ENCODE assay signal across 14 cellular contexts in genomic region chr19:1363599-1363998, GRCh38. TPM values are rescaled to one million over a fixed set of nuclear protein-coding genes. Genes with fewer than 3 reads are reported as not detected.
DNase-seq lines count a peak whose midpoint lies in the region; ATAC-seq and TF ChIP-seq lines count a peak whose summit lies in the region.
"Had no signal": no experiment of that assay in that cellular context is flagged by ENCODE, and none has a peak within 500 bp of the region (broad histone marks: within the 10 kb centered on the region; RNA-seq: fewer than 3 reads in every experiment).

No MANE protein-coding gene starts in this region.

- peaks cover 36% of the 10 kb centered on the region for H3K36me3 ChIP-seq in GM23338 (ENCODE audit: insufficient read depth)
- peaks cover 0 to 62% (median 0%) of the 10 kb centered on the region in 3 experiments for H3K36me3 ChIP-seq in naive thymus-derived CD4-positive, alpha-beta T cell (ENCODE audit: control insufficient read depth in 2 of 3, insufficient read depth in 3 of 3, low read length in 3 of 3)

- peaks cover 25% of the 10 kb centered on the region for H3F3A ChIP-seq in GM23338 (replicated peaks; ENCODE audit: low read depth)

- H2AFZ ChIP-seq in GM23338 = no peak overlapping the region

- H3K27ac ChIP-seq in CD4-positive, alpha-beta T cell (ENCODE audit: low read depth, low read length) = no peak overlapping the region
- peak overlapping the region; percentile 75; the same call in 1 of the 2 replicates for H3K27ac ChIP-seq in GM23338 (ENCODE audit: low read depth)
- H3K27ac ChIP-seq in naive thymus-derived CD4-positive, alpha-beta T cell (ENCODE audit: low read depth, low read length) = peak overlapping the region; percentile 10

- POLR2A ChIA-PET in CD4-positive, alpha-beta T cell (lab: Charles Lee) = no interaction called here
- POLR2A ChIA-PET in activated CD8-positive, alpha-beta T cell treated with anti-CD3 and anti-CD28 coated beads, Interleukin-2, amount 10 ng/mL, durations not matched to agents 7 days and 5 days (lab: Charles Lee) = interaction anchor here (1.0 to 1.3 kb wide), 3 partner anchors 20 to 95 kb away, joined by 3 to 4 read pairs (median 3); partner anchors contain the start of gene CIRBP
- POLR2A ChIA-PET in naive thymus-derived CD4-positive, alpha-beta T cell (lab: Charles Lee) = interaction anchor here (1.0 kb wide), 1 partner anchor 95 kb away, joined by 3 read pairs; no protein-coding TSS in a partner anchor

- no peaks in the 10 kb centered on the region for H3K27me3 Mint-ChIP-seq in CD4-positive, alpha-beta T cell
- peaks cover 13% of the 10 kb centered on the region for H3K27me3 Mint-ChIP-seq in GM23338 (ENCODE audit: insufficient read depth, low read depth, poor library complexity)
- no peaks in the 10 kb centered on the region for H3K27me3 Mint-ChIP-seq in activated CD8-positive, alpha-beta T cell treated with anti-CD3 and anti-CD28 coated beads, Interleukin-2, amount 10 ng/mL, durations not matched to agents 7 days and 5 days (ENCODE audit: low read depth)
- no peaks in the 10 kb centered on the region for H3K27me3 Mint-ChIP-seq in naive thymus-derived CD4-positive, alpha-beta T cell

- no peak for DNase-seq in CD4-positive, alpha-beta T cell
- DNase-seq in GM23338 (ENCODE audit: low spot score) (no peak), NCI-H2196 (lab: John Stamatoyannopoulos, UW; ENCODE audit: unreplicated experiment) (no peak), NCI-H187 (lab: John Stamatoyannopoulos, UW) (no peak), LoVo (ENCODE audit: low spot score) (no peak)
- DNase-seq in activated CD8-positive, alpha-beta T cell treated with anti-CD3 and anti-CD28 coated beads, Interleukin-2, amount 10 ng/mL, durations not matched to agents 7 days and 5 days = peak; percentile 72
- peak in 2 of 9 donors; percentile 33 for DNase-seq in naive thymus-derived CD4-positive, alpha-beta T cell
- DNase-seq: activated effector memory CD4-positive, alpha-beta T cell treated with anti-CD3 and anti-CD28 coated beads, Interleukin-2, amount 50 U/mL, for 16 hours; COR-L47; NCI-H2029 treated with DMSO at 0.1 percent for 48 hours; PC-3; T1000 had no signal

- H3K9me3 Mint-ChIP-seq in CD4-positive, alpha-beta T cell = no peaks in the 10 kb centered on the region
- H3K9me3 Mint-ChIP-seq in GM23338 = no peaks in the 10 kb centered on the region
- no peaks in the 10 kb centered on the region for H3K9me3 Mint-ChIP-seq in activated CD8-positive, alpha-beta T cell treated with anti-CD3 and anti-CD28 coated beads, Interleukin-2, amount 10 ng/mL, durations not matched to agents 7 days and 5 days (ENCODE audit: insufficient read depth)
- H3K9me3 Mint-ChIP-seq in naive thymus-derived CD4-positive, alpha-beta T cell = no peaks in the 10 kb centered on the region

- no peak overlapping the region for H3K4me3 ChIP-seq in GM23338
- H3K4me3 ChIP-seq in naive thymus-derived CD4-positive, alpha-beta T cell (ENCODE audit: low read length) = no peak overlapping the region
- H3K4me3 ChIP-seq: smooth muscle cell had no signal

- H4K20me1 ChIP-seq in GM23338 (replicated peaks; ENCODE audit: insufficient read depth) = peaks cover 25% of the 10 kb centered on the region

- peaks cover 39% of the 10 kb centered on the region for H3K36me3 Mint-ChIP-seq in CD4-positive, alpha-beta T cell (ENCODE audit: low read depth)
- peaks cover 85% of the 10 kb centered on the region for H3K36me3 Mint-ChIP-seq in GM23338 (ENCODE audit: low read depth)
- peaks cover 30% of the 10 kb centered on the region for H3K36me3 Mint-ChIP-seq in activated CD8-positive, alpha-beta T cell treated with anti-CD3 and anti-CD28 coated beads, Interleukin-2, amount 10 ng/mL, durations not matched to agents 7 days and 5 days (ENCODE audit: low read depth)
- peaks cover 2 to 36% (median 9%) of the 10 kb centered on the region in 5 donors for H3K36me3 Mint-ChIP-seq in naive thymus-derived CD4-positive, alpha-beta T cell

- H3K27ac Mint-ChIP-seq in CD4-positive, alpha-beta T cell = peak overlapping the region; percentile 79
- H3K27ac Mint-ChIP-seq in GM23338 = no peak overlapping the region
- H3K27ac Mint-ChIP-seq in activated CD8-positive, alpha-beta T cell treated with anti-CD3 and anti-CD28 coated beads, Interleukin-2, amount 10 ng/mL, durations not matched to agents 7 days and 5 days = peak overlapping the region; percentile 83
- H3K27ac Mint-ChIP-seq in naive thymus-derived CD4-positive, alpha-beta T cell = peak overlapping the region in 7 of 9 donors; percentile 26 to 82 (median 71)

- H3K4me3 Mint-ChIP-seq in CD4-positive, alpha-beta T cell = peak overlapping the region; percentile 74
- H3K4me3 Mint-ChIP-seq in GM23338 = no peak overlapping the region
- peak overlapping the region; percentile 69 for H3K4me3 Mint-ChIP-seq in activated CD8-positive, alpha-beta T cell treated with anti-CD3 and anti-CD28 coated beads, Interleukin-2, amount 10 ng/mL, durations not matched to agents 7 days and 5 days
- H3K4me3 Mint-ChIP-seq in naive thymus-derived CD4-positive, alpha-beta T cell = peak overlapping the region; percentile 60 to 86 (median 74)

- H3K9me3 ChIP-seq in CD4-positive, alpha-beta T cell (ENCODE audit: control insufficient read depth, low read length) = no peaks in the 10 kb centered on the region
- no peaks in the 10 kb centered on the region for H3K9me3 ChIP-seq in naive thymus-derived CD4-positive, alpha-beta T cell (ENCODE audit: control insufficient read depth in 2 of 3, low read length in 3 of 3)

- H3K27me3 ChIP-seq in CD4-positive, alpha-beta T cell (ENCODE audit: control insufficient read depth, insufficient read depth, low read length) = no peaks in the 10 kb centered on the region
- H3K27me3 ChIP-seq in GM23338 (ENCODE audit: insufficient read depth) = no peaks in the 10 kb centered on the region
- H3K27me3 ChIP-seq in naive thymus-derived CD4-positive, alpha-beta T cell (ENCODE audit: control insufficient read depth in 2 of 2, insufficient read depth in 2 of 2, low read length in 2 of 2) = no peaks in the 10 kb centered on the region

- CTCF ChIA-PET in CD4-positive, alpha-beta T cell (lab: Charles Lee) = no interaction called here
- CTCF ChIA-PET in activated CD8-positive, alpha-beta T cell treated with anti-CD3 and anti-CD28 coated beads, Interleukin-2, amount 10 ng/mL, durations not matched to agents 7 days and 5 days (lab: Charles Lee) = interaction anchor here (1.6 to 3.0 kb wide), 2 partner anchors 20 to 48 kb away, joined by 4 to 11 read pairs; partner anchors contain the start of gene NDUFS7
- CTCF ChIA-PET in naive thymus-derived CD4-positive, alpha-beta T cell (lab: Charles Lee) = no interaction called here

- peak; percentile 66 for ATAC-seq in CD4-positive, alpha-beta T cell (ENCODE audit: poor library complexity)
- ATAC-seq in GM23338 (no peak), GM18861 (IDR thresholded peaks at IDR 0.05; ENCODE audit: unreplicated experiment) (no peak)
- peak; percentile 88 for ATAC-seq in activated CD8-positive, alpha-beta T cell treated with anti-CD3 and anti-CD28 coated beads, Interleukin-2, amount 10 ng/mL, durations not matched to agents 7 days and 5 days
- ATAC-seq in naive thymus-derived CD4-positive, alpha-beta T cell = peak; percentile 82
- ATAC-seq: PC-3 had no signal

- peaks cover 23% of the 10 kb centered on the region for H3K4me1 Mint-ChIP-seq in CD4-positive, alpha-beta T cell (ENCODE audit: low read depth)
- H3K4me1 Mint-ChIP-seq in GM23338 = peaks cover 18% of the 10 kb centered on the region
- H3K4me1 Mint-ChIP-seq in activated CD8-positive, alpha-beta T cell treated with anti-CD3 and anti-CD28 coated beads, Interleukin-2, amount 10 ng/mL, durations not matched to agents 7 days and 5 days (ENCODE audit: low read depth) = peaks cover 33% of the 10 kb centered on the region
- peaks cover 19 to 35% (median 29%) of the 10 kb centered on the region in 7 donors for H3K4me1 Mint-ChIP-seq in naive thymus-derived CD4-positive, alpha-beta T cell

- intact Hi-C loops in CD4-positive, alpha-beta T cell (cut with DNase I, micrococcal nuclease) = no loop called here
- intact Hi-C loops in naive thymus-derived CD4-positive, alpha-beta T cell (cut with micrococcal nuclease) = loop anchor here in 1 of 2 donors (5.0 kb wide), 1 partner anchor 46 kb away; no protein-coding TSS in a partner anchor

- no peaks in the 10 kb centered on the region for H3K9me2 ChIP-seq in GM23338 (ENCODE audit: insufficient read depth)

- no peak overlapping the region for H3K4me2 ChIP-seq in GM23338
- H3K4me2 ChIP-seq: smooth muscle cell had no signal

- peaks cover 7% of the 10 kb centered on the region; the same call in 1 of the 2 replicates for H3K4me1 ChIP-seq in GM23338 (ENCODE audit: insufficient read depth)
- H3K4me1 ChIP-seq in naive thymus-derived CD4-positive, alpha-beta T cell (ENCODE audit: control insufficient read depth in 2 of 2, insufficient read depth in 2 of 2, low read length in 2 of 2) = peaks cover 3 to 13% of the 10 kb centered on the region in 2 donors

- TF ChIP-seq CTCF in CD4-positive, alpha-beta T cell (IDR thresholded peaks at IDR 0.05) = no peak
- no peak for TF ChIP-seq CTCF in GM23338 (conservative IDR thresholded peaks at IDR 0.05; ENCODE audit: low read depth in 2 of 2)

- peaks cover 37% of the 10 kb centered on the region for H3K79me2 ChIP-seq in GM23338 (replicated peaks; ENCODE audit: insufficient read depth)

RNA-seq across cellular contexts. Expression of gene NDUFS7, which starts 20.1 kb away (rescaled TPM):
- total RNA-seq in CD4-positive, alpha-beta T cell = 10 to 100 TPM; 40.0 to 42.6 TPM
- total RNA-seq in GM23338 (2014; rRNA removed; shearing (Covaris generic)) = 128 and 132 TPM in 2 replicates
- polyA plus RNA-seq in GM23338 (2016; fragmentation: Nextera tagmentation; extraction: Ambion mirVana) = 201 and 203 TPM in 2 replicates
- total RNA-seq in activated CD8-positive, alpha-beta T cell treated with anti-CD3 and anti-CD28 coated beads, Interleukin-2, amount 10 ng/mL, durations not matched to agents 7 days and 5 days = 100 to 1,000 TPM; 122 to 127 TPM
- 100 to 1,000 TPM in 1 of 5 experiments, 10 to 100 TPM in 4; 48.4 to 101 (median 68.0) TPM for total RNA-seq in naive thymus-derived CD4-positive, alpha-beta T cell
- polyA plus RNA-seq in naive thymus-derived CD4-positive, alpha-beta T cell = 100 to 1,000 TPM; 182 to 232 TPM

RNA-seq across cellular contexts. Expression of gene GAMT, which starts 37.7 kb away (rescaled TPM):
- total RNA-seq in CD4-positive, alpha-beta T cell = 10 to 100 TPM; 11.0 to 13.0 TPM
- 21.5 and 27.3 TPM in 2 replicates for total RNA-seq in GM23338 (2014; rRNA removed; shearing (Covaris generic))
- polyA plus RNA-seq in GM23338 (2016; fragmentation: Nextera tagmentation; extraction: Ambion mirVana) = 33.6 and 36.9 TPM in 2 replicates
- 10 to 100 TPM; 26.2 to 26.8 TPM for total RNA-seq in activated CD8-positive, alpha-beta T cell treated with anti-CD3 and anti-CD28 coated beads, Interleukin-2, amount 10 ng/mL, durations not matched to agents 7 days and 5 days
- 10 to 100 TPM; 10.9 to 24.2 (median 17.5) TPM for total RNA-seq in naive thymus-derived CD4-positive, alpha-beta T cell
- polyA plus RNA-seq in naive thymus-derived CD4-positive, alpha-beta T cell = 10 to 100 TPM; 29.3 to 32.3 TPM

RNA-seq across cellular contexts. Expression of gene DAZAP1, which starts 43.8 kb away (rescaled TPM):
- 100 to 1,000 TPM; 128 to 133 TPM for total RNA-seq in CD4-positive, alpha-beta T cell
- total RNA-seq in GM23338 (2014; rRNA removed; shearing (Covaris generic)) = 180 and 194 TPM in 2 replicates
- polyA plus RNA-seq in GM23338 (2016; fragmentation: Nextera tagmentation; extraction: Ambion mirVana) = 44.1 and 48.1 TPM in 2 replicates
- 100 to 1,000 TPM; 264 to 270 TPM for total RNA-seq in activated CD8-positive, alpha-beta T cell treated with anti-CD3 and anti-CD28 coated beads, Interleukin-2, amount 10 ng/mL, durations not matched to agents 7 days and 5 days
- 100 to 1,000 TPM; 129 to 227 (median 144) TPM for total RNA-seq in naive thymus-derived CD4-positive, alpha-beta T cell
- polyA plus RNA-seq in naive thymus-derived CD4-positive, alpha-beta T cell = 1 to 10 TPM; 5.0 to 5.7 TPM

Comparison
In these comparisons a context has a peak if more than half of its experiments do, and no peak if none do; other contexts are left out.
1. ATAC-seq: peak in CD4-positive, alpha-beta T cell (single experiment), activated CD8-positive, alpha-beta T cell treated with anti-CD3 and anti-CD28 coated beads, Interleukin-2, amount 10 ng/mL, durations not matched to agents 7 days and 5 days (single experiment) and naive thymus-derived CD4-positive, alpha-beta T cell (single experiment); none in GM23338 (single experiment) and GM18861 (single experiment).